ENCODE assay signal across 28 cellular contexts in genomic region chr1:62904537-62904936, GRCh38.
"Had no signal": no experiment of that assay in that cellular context is flagged by ENCODE, and none has a peak within 500 bp of the region (broad histone marks: within the 10 kb centered on the region; RNA-seq: fewer than 3 reads in every experiment).

No MANE protein-coding gene starts in this region.

- H3K9me3 ChIP-seq: ascending aorta, colonic mucosa, gastroesophageal sphincter, left ventricle myocardium inferior, ovary, prostate gland, thyroid gland, upper lobe of left lung, vagina had no signal

- H3K36me3 ChIP-seq: ascending aorta, cardiac muscle cell, colonic mucosa, gastroesophageal sphincter, left ventricle myocardium inferior, ovary, prostate gland, thyroid gland, upper lobe of left lung, vagina had no signal

- H3K27me3 ChIP-seq: ascending aorta, cardiac muscle cell, colonic mucosa, gastroesophageal sphincter, hepatocyte, ovary, thyroid gland, upper lobe of left lung, vagina had no signal

- H3K4me1 ChIP-seq: ascending aorta, colonic mucosa, gastroesophageal sphincter, left ventricle myocardium inferior, prostate gland, upper lobe of left lung, vagina had no signal

- ATAC-seq: activated CD4-positive, alpha-beta T cell treated with anti-CD3 and anti-CD28 coated beads for 36 hours; effector memory CD8-positive, alpha-beta T cell; gastroesophageal sphincter; sciatic nerve had no signal

- H3K4me3 ChIP-seq: ascending aorta, cardiac muscle cell, colonic mucosa, gastroesophageal sphincter, hepatocyte, left ventricle myocardium inferior, lung, ovary, prostate gland, skin epidermis, thyroid gland, upper lobe of left lung, vagina had no signal

- H3K27ac ChIP-seq: ascending aorta, cardiac muscle cell, colonic mucosa, gastroesophageal sphincter, hepatocyte, left ventricle myocardium inferior, ovary, prostate gland, skin epidermis, thyroid gland, upper lobe of left lung, vagina had no signal

- DNase-seq: activated CD4-positive, alpha-beta T cell treated with anti-CD3 and anti-CD28 coated beads for 36 hours; activated CD4-positive, alpha-beta T cell treated with anti-CD3 and anti-CD28 coated beads, Interleukin-2, amount 50 U/mL, for 4 hours; activated CD4-positive, CD25-positive, alpha-beta regulatory T cell; activated effector memory CD4-positive, alpha-beta T cell treated with Interleukin-2 at 50 U/mL for 16 hours; activated naive CD4-positive, alpha-beta T cell treated with Interleukin-2 at 50 U/mL for 16 hours; activated T-cell treated with anti-CD3 and anti-CD28 coated beads for 4 hours; cerebellar nuclear complex; colonic mucosa; effector memory CD8-positive, alpha-beta T cell; erythroblast; islet precursor cell; left ventricle myocardium inferior; mesendoderm; ovary; retina; stimulated activated CD4-positive, alpha-beta T cell treated with anti-CD3 and anti-CD28 coated beads, Interleukin-12 subunit alpha, Interleukin-12 subunit beta, amount 100 ng/mL, for 4 hours; stimulated activated CD4-positive, alpha-beta T cell treated with anti-CD3 and anti-CD28 coated beads, Interleukin-4, amount 100 ng/mL, for 1 hour; upper lobe of left lung had no signal
